Comparison of ENCODE assay signal across 22 cellular contexts in the genomic region with DNA sequence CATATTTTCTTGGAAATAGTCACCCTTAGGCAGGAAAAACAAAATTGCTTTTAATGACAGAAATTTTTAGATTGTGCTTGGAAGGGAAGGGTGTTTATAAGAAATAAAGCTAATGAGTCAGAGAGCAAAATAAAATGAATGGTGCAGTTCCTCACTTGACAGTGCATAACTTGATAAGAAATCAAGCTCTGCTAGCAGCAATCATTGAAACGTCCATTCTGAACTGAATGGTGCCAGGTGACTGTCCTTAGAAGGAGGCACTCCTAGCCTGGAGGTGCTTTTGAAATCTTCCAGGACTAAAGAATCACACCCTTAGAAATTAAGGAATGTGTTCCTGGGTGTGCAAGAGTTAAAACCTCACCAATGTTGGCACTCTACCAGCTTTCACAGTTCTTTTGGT.
DNase-seq lines count a peak whose midpoint lies in the region; FAIRE-seq and TF ChIP-seq lines count a peak whose summit lies in the region.
"Had no signal": no experiment of that assay in that cellular context is flagged by ENCODE, and none has a peak within 500 bp of the region (broad histone marks: within the 10 kb centered on the region; RNA-seq: fewer than 3 reads in every experiment).

No MANE protein-coding gene starts in this region.

- CTCF ChIA-PET in MCF 10A (lab: Yijun Ruan, JAX): interaction anchor here (0.6 to 2.5 kb wide), 9 partner anchors 12 to 200 kb away, joined by 3 to 16 read pairs (median 3); no protein-coding TSS in a partner anchor

- BruUV-seq in MCF 10A (replicated peaks; lab: Mats Ljungman, UMichigan): no TSS peak

- no peak overlapping the region for H2AFZ ChIP-seq in keratinocyte (ENCODE audit: control insufficient read depth, low read length)

- dilution Hi-C loops in keratinocyte (cut with MboI; ENCODE audit: extremely low pct_ligation_motif_present, low sequenced_read_pairs): no loop called here

- intact Hi-C loops in MCF 10A (cut with micrococcal nuclease) (loop anchor here (5.0 kb wide), 4 partner anchors 41 to 89 kb away; no protein-coding TSS in a partner anchor), breast epithelium (cut with DNase I; ENCODE audit: low total_unique reads) (no loop called here)

- no peak overlapping the region for H3K4me3 Mint-ChIP-seq in MCF 10A (ENCODE audit: unreplicated experiment)
- H3K4me3 Mint-ChIP-seq: activated B cell treated with CpG ODN at 0.5 μM for 24 hours; activated naive CD8-positive, alpha-beta T cell treated with anti-CD3 and anti-CD28 coated beads, Interleukin-2, amount 50 U/mL, for 24 hours; CD4-positive, alpha-beta memory T cell had no signal

- H3K27ac Mint-ChIP-seq in MCF 10A (ENCODE audit: low read depth, unreplicated experiment): peak overlapping the region; percentile 93
- H3K27ac Mint-ChIP-seq: activated B cell treated with CpG ODN at 0.5 μM for 24 hours; activated naive CD8-positive, alpha-beta T cell treated with anti-CD3 and anti-CD28 coated beads, Interleukin-2, amount 50 U/mL, for 24 hours had no signal

- POLR2A ChIA-PET in MCF 10A (lab: Yijun Ruan, JAX): interaction anchor here (0.7 to 6.5 kb wide), 20 partner anchors 10 to 206 kb away, joined by 3 to 44 read pairs (median 5); no protein-coding TSS in a partner anchor

- TF ChIP-seq POLR2A in breast epithelium (IDR thresholded peaks at IDR 0.05): no peak

- peak; percentile 43 for FAIRE-seq in keratinocyte (lab: Jason Lieb, UNC)
- FAIRE-seq: H1 had no signal

- H3K27me3 ChIP-seq in breast epithelium (no peaks in the 10 kb centered on the region), keratinocyte (ENCODE audit: control insufficient read depth, extremely low read depth, insufficient read depth, low read length) (no peaks in the 10 kb centered on the region)
- H3K27me3 ChIP-seq: thyroid gland had no signal

- no peak overlapping the region for H3K9ac ChIP-seq in keratinocyte (ENCODE audit: control insufficient read depth, extremely low read depth, insufficient read depth, low read length)

- DNase-seq in MCF 10A (ENCODE audit: unreplicated experiment) (peak; percentile 30), breast epithelium (ENCODE audit: low spot score in 2 of 2) (no peak), dermis blood vessel endothelial cell (peak; percentile 39), keratinocyte (ENCODE audit: low read depth, low spot score) (no peak), activated gamma-delta T cell treated with Interleukin-2 at 50 U/mL for 16 hours (no peak), AML-193 (lab: John Stamatoyannopoulos, UW) (no peak), hepatic stellate cell (ENCODE audit: low spot score) (no peak), DMS153 treated with DMSO at 0.1 percent for 48 hours (lab: John Stamatoyannopoulos, UW; ENCODE audit: unreplicated experiment) (no peak)
- DNase-seq: ACHN; activated B cell treated with CpG ODN at 0.5 μM for 24 hours; activated CD8-positive, alpha-beta memory T cell treated with anti-CD3 and anti-CD28 coated beads for 24 hours; activated naive CD8-positive, alpha-beta T cell treated with anti-CD3 and anti-CD28 coated beads, Interleukin-2, amount 50 U/mL, for 24 hours; CD4-positive, alpha-beta memory T cell; effector memory CD8-positive, alpha-beta T cell; foreskin fibroblast; NCI-H1105; NCI-H774; RPMI8226; thyroid gland had no signal

- H3K79me2 ChIP-seq in keratinocyte (ENCODE audit: control insufficient read depth, insufficient read depth, low read length): peaks cover 2% of the 10 kb centered on the region

- H3K27me3 Mint-ChIP-seq in MCF 10A (ENCODE audit: insufficient read depth, unreplicated experiment): no peaks in the 10 kb centered on the region
- H3K27me3 Mint-ChIP-seq: activated B cell treated with CpG ODN at 0.5 μM for 24 hours; activated naive CD8-positive, alpha-beta T cell treated with anti-CD3 and anti-CD28 coated beads, Interleukin-2, amount 50 U/mL, for 24 hours; central memory CD8-positive, alpha-beta T cell; effector memory CD8-positive, alpha-beta T cell had no signal

- H3K9me1 ChIP-seq in keratinocyte (ENCODE audit: control insufficient read depth, extremely low read depth, insufficient read depth, low read length): no peaks in the 10 kb centered on the region

- H3K9me3 ChIP-seq in breast epithelium (no peaks in the 10 kb centered on the region), keratinocyte (ENCODE audit: control insufficient read depth, low read depth, low read length) (no peaks in the 10 kb centered on the region)
- H3K9me3 ChIP-seq: thyroid gland had no signal

- H3K27ac ChIP-seq in breast epithelium: peak overlapping the region in 1 of 2 donors; percentile 61
- H3K27ac ChIP-seq in keratinocyte (ENCODE audit: control insufficient read depth, insufficient read depth, low read length): peak overlapping the region; percentile 87

- peaks cover 79% of the 10 kb centered on the region for H3K4me1 Mint-ChIP-seq in MCF 10A (ENCODE audit: insufficient read depth, unreplicated experiment)

- H3K4me1 ChIP-seq in breast epithelium (no peaks in the 10 kb centered on the region), keratinocyte (ENCODE audit: control insufficient read depth, extremely low read depth, insufficient read depth, low read length) (peaks cover 68% of the 10 kb centered on the region)

- H3K4me3 ChIP-seq in breast epithelium (no peak overlapping the region), keratinocyte (ENCODE audit: control insufficient read depth in 2 of 3, extremely low read depth in 1 of 3, insufficient read depth in 2 of 3, low read depth in 1 of 3, low read length in 3 of 3) (no peak overlapping the region)
- H3K4me3 ChIP-seq: skin epidermis, thyroid gland had no signal

- no peak for TF ChIP-seq CTCF in MCF 10A (IDR thresholded peaks at IDR 0.05; ENCODE audit: unreplicated experiment)
- TF ChIP-seq CTCF in breast epithelium (IDR thresholded peaks at IDR 0.05): no peak
- no peak for TF ChIP-seq CTCF in keratinocyte (optimal IDR thresholded peaks at IDR 0.05 in 1 of 3, IDR thresholded peaks at IDR 0.05 in 1 of 3, conservative IDR thresholded peaks at IDR 0.05 in 1 of 3; ENCODE audit: extremely low read depth in 1 of 3, insufficient read depth in 2 of 3, low read length in 3 of 3)

- peak overlapping the region; percentile 19 for H3K4me2 ChIP-seq in keratinocyte (ENCODE audit: control insufficient read depth, extremely low read depth, insufficient read depth, low read depth, low read length)

- peaks cover 6% of the 10 kb centered on the region for H3K36me3 Mint-ChIP-seq in MCF 10A (ENCODE audit: insufficient read depth, unreplicated experiment)
- H3K36me3 Mint-ChIP-seq: CD4-positive, alpha-beta memory T cell had no signal

- peaks cover 6% of the 10 kb centered on the region for H3K9me3 Mint-ChIP-seq in MCF 10A (ENCODE audit: unreplicated experiment)
- H3K9me3 Mint-ChIP-seq: activated B cell treated with CpG ODN at 0.5 μM for 24 hours; activated naive CD8-positive, alpha-beta T cell treated with anti-CD3 and anti-CD28 coated beads, Interleukin-2, amount 50 U/mL, for 24 hours; CD4-positive, alpha-beta memory T cell; central memory CD8-positive, alpha-beta T cell; effector memory CD8-positive, alpha-beta T cell had no signal

- H3K36me3 ChIP-seq in breast epithelium (no peaks in the 10 kb centered on the region), keratinocyte (ENCODE audit: control insufficient read depth in 2 of 2, extremely low read depth in 1 of 2, insufficient read depth in 2 of 2, low read length in 2 of 2) (no peaks in the 10 kb centered on the region)
- H3K36me3 ChIP-seq: thyroid gland had no signal

- H4K20me1 ChIP-seq in keratinocyte (ENCODE audit: control insufficient read depth, extremely low read depth, insufficient read depth, low read length): no peaks in the 10 kb centered on the region

Comparison
In these comparisons a context has a peak if more than half of its experiments do, and no peak if none do; other contexts are left out.
1. DNase-seq: peak in MCF 10A (single experiment) and dermis blood vessel endothelial cell (single experiment); none in breast epithelium (0 of 2), keratinocyte (single experiment), activated gamma-delta T cell treated with Interleukin-2 at 50 U/mL for 16 hours (single experiment), AML-193 (0 of 2), hepatic stellate cell (single experiment) and DMS153 treated with DMSO at 0.1 percent for 48 hours (single experiment).